Comparison of ENCODE assay signal across 11 cellular contexts in the genomic region with DNA sequence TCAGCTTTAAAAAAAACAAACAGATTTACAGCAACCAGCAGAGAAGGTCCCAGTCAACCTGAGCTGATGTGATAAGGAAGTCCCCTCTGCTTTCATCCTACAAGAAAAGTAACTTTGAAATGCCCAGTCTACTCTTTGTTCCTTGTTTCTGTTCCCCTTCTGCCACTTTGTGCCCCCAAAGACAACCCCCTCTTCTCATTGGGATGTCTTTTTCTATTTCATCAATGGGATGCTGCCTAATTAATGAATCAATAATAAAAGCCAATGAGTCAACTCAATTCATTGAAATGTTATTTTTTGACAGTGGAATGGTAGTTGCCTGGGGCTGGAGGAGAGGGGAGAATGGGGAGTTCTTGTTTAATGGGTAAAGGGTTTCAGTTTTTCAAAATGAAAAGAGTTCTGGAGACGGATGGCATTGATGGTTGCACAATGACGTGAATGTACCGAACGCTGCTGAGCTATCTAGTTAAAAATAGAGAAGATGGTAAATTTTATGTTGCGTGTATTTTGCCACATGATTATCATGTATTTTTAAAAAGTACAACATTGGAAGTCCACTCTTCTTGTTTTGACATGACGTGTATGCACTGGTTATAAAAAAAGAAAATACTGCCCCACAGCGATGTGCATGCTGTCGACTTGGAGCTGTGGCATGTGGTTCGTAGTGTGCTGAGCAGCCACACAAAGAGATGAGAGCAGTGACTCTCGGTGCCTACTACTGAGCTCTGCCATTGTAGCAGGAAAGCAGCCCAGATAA. TPM values are rescaled to one million over a fixed set of nuclear protein-coding genes. Genes with fewer than 3 reads are reported as not detected.
DNase-seq lines count a peak whose midpoint lies in the region; ATAC-seq lines count a peak whose summit lies in the region.
"Had no signal": no experiment of that assay in that cellular context is flagged by ENCODE, and none has a peak within 500 bp of the region (broad histone marks: within the 10 kb centered on the region; RNA-seq: fewer than 3 reads in every experiment).

No MANE protein-coding gene starts in this region.

- peaks cover 7% of the 10 kb centered on the region for H3K27me3 Mint-ChIP-seq in dendritic cell treated with granulocyte-macrophage colony-stimulating factor and Interleukin-4, amounts not matched to agents 40 ng/mL and 50 ng/mL, for 4 days

- peak overlapping the region; percentile 43 for H3K4me3 Mint-ChIP-seq in dendritic cell treated with granulocyte-macrophage colony-stimulating factor and Interleukin-4, amounts not matched to agents 40 ng/mL and 50 ng/mL, for 4 days

- intact Hi-C loops in dendritic cell treated with granulocyte-macrophage colony-stimulating factor and Interleukin-4, amounts not matched to agents 40 ng/mL and 50 ng/mL, for 4 days (cut with micrococcal nuclease): no loop called here

- no peaks in the 10 kb centered on the region for H3K36me3 Mint-ChIP-seq in dendritic cell treated with granulocyte-macrophage colony-stimulating factor and Interleukin-4, amounts not matched to agents 40 ng/mL and 50 ng/mL, for 4 days (ENCODE audit: low read depth)

- H3K4me1 Mint-ChIP-seq in dendritic cell treated with granulocyte-macrophage colony-stimulating factor and Interleukin-4, amounts not matched to agents 40 ng/mL and 50 ng/mL, for 4 days (ENCODE audit: low read depth): peaks cover 29% of the 10 kb centered on the region

- H3K9me3 Mint-ChIP-seq in dendritic cell treated with granulocyte-macrophage colony-stimulating factor and Interleukin-4, amounts not matched to agents 40 ng/mL and 50 ng/mL, for 4 days: no peaks in the 10 kb centered on the region

- peak; percentile 90 for DNase-seq in CD1c-positive myeloid dendritic cell (ENCODE audit: extremely low spot score)
- no peak for DNase-seq in ecto neural progenitor cell (ENCODE audit: low spot score)
- DNase-seq in NCI-H226: no peak
- DNase-seq in mesenteric fat pad (ENCODE audit: low spot score): no peak
- DNase-seq: islet precursor cell, MG63, NCI-H446 treated with DMSO at 0.1 percent for 48 hours had no signal

- ATAC-seq in GM19467 (IDR thresholded peaks at IDR 0.05; ENCODE audit: unreplicated experiment) (peak; percentile 47), HG03432 (IDR thresholded peaks at IDR 0.05; ENCODE audit: unreplicated experiment) (peak; percentile 59), HG02870 (IDR thresholded peaks at IDR 0.05; ENCODE audit: unreplicated experiment) (no peak)

- H3K27ac Mint-ChIP-seq in dendritic cell treated with granulocyte-macrophage colony-stimulating factor and Interleukin-4, amounts not matched to agents 40 ng/mL and 50 ng/mL, for 4 days: peak overlapping the region; percentile 66

RNA-seq across cellular contexts. Expression of a gene that starts 22.4 kb away (rescaled TPM):
- total RNA-seq in mesenteric fat pad: 4.0 TPM
